Comparison of ENCODE assay signal across 1 cellular context in genomic region chr18:59885579-59886163, GRCh38.
TF ChIP-seq lines count a peak whose summit lies in the region.

No MANE protein-coding gene starts in this region.

TF ChIP-seq in WTC11, 78 proteins besides CTCF, POLR2A, EP300 and RAD21 (continued from another document):
- TF ChIP-seq AFF4 (CRISPR knock-in tag; IDR thresholded peaks at IDR 0.05; ENCODE audit: borderline replicate concordance) (no peak), ZNF281 (CRISPR knock-in tag; IDR thresholded peaks at IDR 0.05) (no peak)
